2 cellular contexts compared by ENCODE assay signal in the genomic region with DNA sequence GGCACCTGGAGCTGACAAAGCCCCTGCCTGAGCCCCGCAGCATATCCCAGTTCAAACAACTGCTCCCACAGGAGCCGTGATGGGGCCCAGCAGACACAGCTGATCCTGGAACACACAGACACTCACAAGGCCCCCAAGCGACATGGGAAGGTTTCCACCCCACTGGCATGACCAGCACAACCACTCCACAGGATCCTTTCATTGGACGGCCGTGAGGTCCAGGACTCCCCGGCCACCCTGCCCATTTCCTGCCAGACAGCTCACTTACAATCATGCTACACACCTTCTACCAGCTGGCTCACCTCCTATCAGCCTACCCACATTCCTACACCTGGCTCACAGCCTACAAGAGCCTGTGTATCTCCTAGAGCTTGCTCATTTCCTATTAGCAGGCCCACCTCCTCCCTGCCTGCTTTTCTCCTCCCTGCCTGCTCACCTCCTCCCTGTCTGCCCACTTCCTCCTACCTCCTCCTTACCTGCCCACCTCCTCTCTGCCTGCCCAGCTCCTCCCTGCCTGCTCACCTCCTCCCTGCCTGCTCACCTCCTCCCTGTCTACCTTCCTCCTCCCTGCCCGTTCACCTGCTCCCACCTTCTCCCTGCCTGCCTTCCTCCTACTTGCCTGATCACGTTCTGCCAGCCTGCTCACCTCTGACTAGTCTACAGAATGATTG.
TF ChIP-seq lines count a peak whose summit lies in the region.

No MANE protein-coding gene starts in this region.

TF ChIP-seq in HEK293, 187 proteins besides CTCF, POLR2A, EP300 and RAD21 (continued from another document):
- TF ChIP-seq, protein P1, sequence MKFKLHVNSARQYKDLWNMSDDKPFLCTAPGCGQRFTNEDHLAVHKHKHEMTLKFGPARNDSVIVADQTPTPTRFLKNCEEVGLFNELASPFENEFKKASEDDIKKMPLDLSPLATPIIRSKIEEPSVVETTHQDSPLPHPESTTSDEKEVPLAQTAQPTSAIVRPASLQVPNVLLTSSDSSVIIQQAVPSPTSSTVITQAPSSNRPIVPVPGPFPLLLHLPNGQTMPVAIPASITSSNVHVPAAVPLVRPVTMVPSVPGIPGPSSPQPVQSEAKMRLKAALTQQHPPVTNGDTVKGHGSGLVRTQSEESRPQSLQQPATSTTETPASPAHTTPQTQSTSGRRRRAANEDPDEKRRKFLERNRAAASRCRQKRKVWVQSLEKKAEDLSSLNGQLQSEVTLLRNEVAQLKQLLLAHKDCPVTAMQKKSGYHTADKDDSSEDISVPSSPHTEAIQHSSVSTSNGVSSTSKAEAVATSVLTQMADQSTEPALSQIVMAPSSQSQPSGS (tag by site-specific recombination; IDR thresholded peaks at IDR 0.05; ENCODE audit: low read depth): no peak
- peak; percentile 99 for TF ChIP-seq EGR2 (tag by site-specific recombination; IDR thresholded peaks at IDR 0.05; ENCODE audit: low read depth)
- TF ChIP-seq ZFHX2 (tag by site-specific recombination; conservative IDR thresholded peaks at IDR 0.05): peak; percentile 97
TF ChIP-seq in HEK293: peak in this region for 5.

TF ChIP-seq in H1, 55 proteins besides CTCF, POLR2A, EP300 and RAD21 (continued from another document):
- TF ChIP-seq SUZ12 (IDR thresholded peaks at IDR 0.05; ENCODE audit: low read length) (no peak), TEAD4 (IDR thresholded peaks at IDR 0.05; ENCODE audit: low read depth, low read length) (no peak), SIX5 (IDR thresholded peaks at IDR 0.05; ENCODE audit: low read depth, low read length) (no peak), KDM5A (IDR thresholded peaks at IDR 0.05; ENCODE audit: low read length) (no peak), POU5F1 (IDR thresholded peaks at IDR 0.05; ENCODE audit: low read depth, low read length) (no peak), RXRA (IDR thresholded peaks at IDR 0.05; ENCODE audit: insufficient read depth, low read depth, low read length) (no peak), RNF2 (IDR thresholded peaks at IDR 0.05; ENCODE audit: borderline replicate concordance, low read depth, low read length, missing control alignments, poor library complexity, severe bottlenecking) (no peak), GTF2F1 (IDR thresholded peaks at IDR 0.05; ENCODE audit: borderline replicate concordance, low read depth, low read length) (no peak), RBBP5 (IDR thresholded peaks at IDR 0.05; ENCODE audit: borderline replicate concordance, low read depth, low read length) (no peak), MAFK (IDR thresholded peaks at IDR 0.05; ENCODE audit: low read depth, low read length) (no peak)
